Comparison of ENCODE assay signal across 10 cellular contexts in genomic region chr2:66305714-66306113, GRCh38.
DNase-seq lines count a peak whose midpoint lies in the region; ATAC-seq and TF ChIP-seq lines count a peak whose summit lies in the region.
"Had no signal": no experiment of that assay in that cellular context is flagged by ENCODE, and none has a peak within 500 bp of the region (broad histone marks: within the 10 kb centered on the region; RNA-seq: fewer than 3 reads in every experiment).

No MANE protein-coding gene starts in this region.

- no peaks in the 10 kb centered on the region for H3K27me3 ChIP-seq in lower lobe of right lung (ENCODE audit: low read depth)
- H3K27me3 ChIP-seq in upper lobe of left lung: no peaks in the 10 kb centered on the region

- no peak overlapping the region for H3K27ac ChIP-seq in caudate nucleus (ENCODE audit: low read depth, low read length)
- no peak overlapping the region for H3K27ac ChIP-seq in lower lobe of right lung
- no peak overlapping the region for H3K27ac ChIP-seq in upper lobe of left lung

- no peaks in the 10 kb centered on the region for H3K36me3 ChIP-seq in lower lobe of right lung
- no peaks in the 10 kb centered on the region for H3K36me3 ChIP-seq in upper lobe of left lung

- no peak for TF ChIP-seq POLR2A in upper lobe of left lung (IDR thresholded peaks at IDR 0.05)

- TF ChIP-seq CTCF in lower lobe of right lung (IDR thresholded peaks at IDR 0.05) (no peak), upper lobe of left lung (IDR thresholded peaks at IDR 0.05) (no peak)

- ATAC-seq in lower lobe of right lung (peak; percentile 60 to 75), upper lobe of left lung (ENCODE audit: low FRiP score in 2 of 2) (peak; percentile 49 to 67), HG03432 (IDR thresholded peaks at IDR 0.05; ENCODE audit: unreplicated experiment) (no peak), HG03521 (IDR thresholded peaks at IDR 0.05; ENCODE audit: unreplicated experiment) (no peak)
- no peak for ATAC-seq in stimulated activated memory B cell treated with anti-CD40 and anti-IgM and Interleukin-4, amounts not matched to agents 10 μg/mL and 1 μg/mL and 100 μg/mL, for 72 hours
- ATAC-seq: K562 had no signal

- H3K4me3 ChIP-seq in lower lobe of right lung (no peak overlapping the region), upper lobe of left lung (no peak overlapping the region)
- H3K4me3 ChIP-seq: K562 had no signal

- H3K9me3 ChIP-seq in lower lobe of right lung (no peaks in the 10 kb centered on the region), upper lobe of left lung (no peaks in the 10 kb centered on the region)

- H3K27me3 Mint-ChIP-seq in stimulated activated memory B cell treated with anti-CD40 and anti-IgM and Interleukin-4, amounts not matched to agents 10 μg/mL and 1 μg/mL and 100 μg/mL, for 72 hours: no peaks in the 10 kb centered on the region
- H3K27me3 Mint-ChIP-seq: dendritic cell treated with granulocyte-macrophage colony-stimulating factor and Interleukin-4, amounts not matched to agents 40 ng/mL and 50 ng/mL, for 4 days had no signal

- no peaks in the 10 kb centered on the region for H3K4me1 Mint-ChIP-seq in stimulated activated memory B cell treated with anti-CD40 and anti-IgM and Interleukin-4, amounts not matched to agents 10 μg/mL and 1 μg/mL and 100 μg/mL, for 72 hours

- H3K36me3 Mint-ChIP-seq in stimulated activated memory B cell treated with anti-CD40 and anti-IgM and Interleukin-4, amounts not matched to agents 10 μg/mL and 1 μg/mL and 100 μg/mL, for 72 hours: no peaks in the 10 kb centered on the region

- H3K4me1 ChIP-seq in lower lobe of right lung (no peaks in the 10 kb centered on the region), upper lobe of left lung (peaks cover 0 to 3% (median 0%) of the 10 kb centered on the region in 4 donors)

- intact Hi-C loops in lower lobe of right lung (cut with DNase I): no loop called here

- DNase-seq in NCI-H2081 treated with DMSO at 0.1 percent for 48 hours (lab: John Stamatoyannopoulos, UW) (peak; percentile 63), caudate nucleus (lab: John Stamatoyannopoulos, UW) (peak in 54 of 61 donors; percentile 3 to 75 (median 40)), lower lobe of right lung (peak; percentile 48), upper lobe of left lung (peak in 1 of 2 donors; percentile 26)
- DNase-seq: stimulated activated CD4-positive, alpha-beta T cell treated with anti-CD3 and anti-CD28 coated beads, Interleukin-2, amount 100 ng/mL, for 24 hours had no signal

- H3K27ac Mint-ChIP-seq in stimulated activated memory B cell treated with anti-CD40 and anti-IgM and Interleukin-4, amounts not matched to agents 10 μg/mL and 1 μg/mL and 100 μg/mL, for 72 hours: no peak overlapping the region
- H3K27ac Mint-ChIP-seq: dendritic cell treated with granulocyte-macrophage colony-stimulating factor and Interleukin-4, amounts not matched to agents 40 ng/mL and 50 ng/mL, for 4 days had no signal

- H3K9me3 Mint-ChIP-seq in stimulated activated memory B cell treated with anti-CD40 and anti-IgM and Interleukin-4, amounts not matched to agents 10 μg/mL and 1 μg/mL and 100 μg/mL, for 72 hours: no peaks in the 10 kb centered on the region

- no peak for TF ChIP-seq EP300 in upper lobe of left lung (IDR thresholded peaks at IDR 0.05)

- no peak overlapping the region for H3K4me3 Mint-ChIP-seq in stimulated activated memory B cell treated with anti-CD40 and anti-IgM and Interleukin-4, amounts not matched to agents 10 μg/mL and 1 μg/mL and 100 μg/mL, for 72 hours
- H3K4me3 Mint-ChIP-seq: dendritic cell treated with granulocyte-macrophage colony-stimulating factor and Interleukin-4, amounts not matched to agents 40 ng/mL and 50 ng/mL, for 4 days had no signal

- 50 to 62% methylated on average over 12 of the region's 12 CpGs for WGBS in upper lobe of left lung, 2 donors

Comparison
In these comparisons a context has a peak if more than half of its experiments do, and no peak if none do; other contexts are left out.
1. ATAC-seq: peak in lower lobe of right lung (2 of 2) and upper lobe of left lung (2 of 2); none in HG03432 (single experiment), stimulated activated memory B cell treated with anti-CD40 and anti-IgM and Interleukin-4, amounts not matched to agents 10 μg/mL and 1 μg/mL and 100 μg/mL, for 72 hours (single experiment) and HG03521 (single experiment).